Comparison of ENCODE assay signal across 8 cellular contexts in genomic region chr20:53594068-53595017, GRCh38. TPM values are rescaled to one million over a fixed set of nuclear protein-coding genes. Genes with fewer than 3 reads are reported as not detected.
A peak's percentile ranks its signal among the peaks of the same experiment; 100 is the strongest.
DNase-seq lines count a peak whose midpoint lies in the region; ATAC-seq and TF ChIP-seq lines count a peak whose summit lies in the region.

No MANE protein-coding gene starts in this region.

- H3K27ac ChIP-seq in KOPT-K1 (ENCODE audit: low read depth, low read length, poor library complexity, severe bottlenecking): peak overlapping the region; percentile 87
- H3K27ac ChIP-seq in Peyer's patch: peak overlapping the region; percentile 96 to 100 (median 98)

- peak overlapping the region; percentile 91 for H3K4me3 Mint-ChIP-seq in nephron progenitor cell
- H3K4me3 Mint-ChIP-seq in stimulated activated naive CD8-positive, alpha-beta T cell treated with anti-CD3 and anti-CD28 coated beads, Interleukin-15, Interleukin-2, amounts not matched to agents 100 ng/mL and 50 ng/mL, for 24 hours: peak overlapping the region; percentile 89

- no peaks in the 10 kb centered on the region for H3K36me3 Mint-ChIP-seq in nephron progenitor cell (ENCODE audit: low read depth)
- H3K36me3 Mint-ChIP-seq in stimulated activated naive CD8-positive, alpha-beta T cell treated with anti-CD3 and anti-CD28 coated beads, Interleukin-15, Interleukin-2, amounts not matched to agents 100 ng/mL and 50 ng/mL, for 24 hours (ENCODE audit: low read depth): no peaks in the 10 kb centered on the region

- peak; percentile 57 to 83 for TF ChIP-seq POLR2A in Peyer's patch (IDR thresholded peaks at IDR 0.05)

- peak; percentile 71 for DNase-seq in DMS79 (lab: John Stamatoyannopoulos, UW)
- DNase-seq in Peyer's patch: peak; percentile 99
- DNase-seq in activated T-helper 1 cell treated with anti-CD3 and anti-CD28 coated beads, Interleukin-2, amount 50 U/mL, for 16 hours (ENCODE audit: low read depth in 1 of 2, low spot score in 1 of 2): peak; percentile 96 to 98
- DNase-seq in fibroblast of peridontal ligament (ENCODE audit: extremely low read depth): peak; percentile 83
- DNase-seq in nephron progenitor cell: peak; percentile 100

- peak; percentile 10 to 45 (median 19) for TF ChIP-seq CTCF in Peyer's patch (IDR thresholded peaks at IDR 0.05)
- no peak for TF ChIP-seq CTCF in nephron progenitor cell (IDR thresholded peaks at IDR 0.05)

- no peaks in the 10 kb centered on the region for H3K36me3 ChIP-seq in KOPT-K1 (ENCODE audit: insufficient read depth, low read length)
- no peaks in the 10 kb centered on the region for H3K36me3 ChIP-seq in Peyer's patch

- no peak overlapping the region for H3K27ac Mint-ChIP-seq in nephron progenitor cell
- peak overlapping the region; percentile 93 for H3K27ac Mint-ChIP-seq in stimulated activated naive CD8-positive, alpha-beta T cell treated with anti-CD3 and anti-CD28 coated beads, Interleukin-15, Interleukin-2, amounts not matched to agents 100 ng/mL and 50 ng/mL, for 24 hours

- H3K27me3 Mint-ChIP-seq in nephron progenitor cell (ENCODE audit: low read depth, poor library complexity): peaks cover 3% of the 10 kb centered on the region
- H3K27me3 Mint-ChIP-seq in stimulated activated naive CD8-positive, alpha-beta T cell treated with anti-CD3 and anti-CD28 coated beads, Interleukin-15, Interleukin-2, amounts not matched to agents 100 ng/mL and 50 ng/mL, for 24 hours: no peaks in the 10 kb centered on the region

- no peaks in the 10 kb centered on the region for H3K9me3 ChIP-seq in KOPT-K1 (ENCODE audit: insufficient read depth, low read length, poor library complexity, severe bottlenecking)
- no peaks in the 10 kb centered on the region for H3K9me3 ChIP-seq in Peyer's patch

- H3K4me1 Mint-ChIP-seq in nephron progenitor cell: peaks cover 71% of the 10 kb centered on the region
- peaks cover 62% of the 10 kb centered on the region for H3K4me1 Mint-ChIP-seq in stimulated activated naive CD8-positive, alpha-beta T cell treated with anti-CD3 and anti-CD28 coated beads, Interleukin-15, Interleukin-2, amounts not matched to agents 100 ng/mL and 50 ng/mL, for 24 hours (ENCODE audit: low read depth)

- H3K9me3 Mint-ChIP-seq in nephron progenitor cell: no peaks in the 10 kb centered on the region
- no peaks in the 10 kb centered on the region for H3K9me3 Mint-ChIP-seq in stimulated activated naive CD8-positive, alpha-beta T cell treated with anti-CD3 and anti-CD28 coated beads, Interleukin-15, Interleukin-2, amounts not matched to agents 100 ng/mL and 50 ng/mL, for 24 hours

- H3K4me1 ChIP-seq in Peyer's patch: peaks cover 0 to 19% (median 2%) of the 10 kb centered on the region in 4 donors

- H3K4me3 ChIP-seq in Peyer's patch: peak overlapping the region; percentile 78 to 96 (median 84)

- no peaks in the 10 kb centered on the region for H3K27me3 ChIP-seq in Peyer's patch

- ATAC-seq in GM21786 (IDR thresholded peaks at IDR 0.05; ENCODE audit: unreplicated experiment): peak; percentile 69

RNA-seq across cellular contexts. Expression of gene ZNF217, which starts 0.7 kb away (rescaled TPM):
- 10 to 100 TPM; 23.3 to 59.4 (median 43.4) TPM for total RNA-seq in Peyer's patch

Comparison
In these comparisons a context has a peak if more than half of its experiments do, and no peak if none do; other contexts are left out.
1. Peak in every context shown above with its lines: DNase-seq, ATAC-seq, H3K4me3 ChIP-seq and H3K27ac ChIP-seq.